In the genomic region with DNA sequence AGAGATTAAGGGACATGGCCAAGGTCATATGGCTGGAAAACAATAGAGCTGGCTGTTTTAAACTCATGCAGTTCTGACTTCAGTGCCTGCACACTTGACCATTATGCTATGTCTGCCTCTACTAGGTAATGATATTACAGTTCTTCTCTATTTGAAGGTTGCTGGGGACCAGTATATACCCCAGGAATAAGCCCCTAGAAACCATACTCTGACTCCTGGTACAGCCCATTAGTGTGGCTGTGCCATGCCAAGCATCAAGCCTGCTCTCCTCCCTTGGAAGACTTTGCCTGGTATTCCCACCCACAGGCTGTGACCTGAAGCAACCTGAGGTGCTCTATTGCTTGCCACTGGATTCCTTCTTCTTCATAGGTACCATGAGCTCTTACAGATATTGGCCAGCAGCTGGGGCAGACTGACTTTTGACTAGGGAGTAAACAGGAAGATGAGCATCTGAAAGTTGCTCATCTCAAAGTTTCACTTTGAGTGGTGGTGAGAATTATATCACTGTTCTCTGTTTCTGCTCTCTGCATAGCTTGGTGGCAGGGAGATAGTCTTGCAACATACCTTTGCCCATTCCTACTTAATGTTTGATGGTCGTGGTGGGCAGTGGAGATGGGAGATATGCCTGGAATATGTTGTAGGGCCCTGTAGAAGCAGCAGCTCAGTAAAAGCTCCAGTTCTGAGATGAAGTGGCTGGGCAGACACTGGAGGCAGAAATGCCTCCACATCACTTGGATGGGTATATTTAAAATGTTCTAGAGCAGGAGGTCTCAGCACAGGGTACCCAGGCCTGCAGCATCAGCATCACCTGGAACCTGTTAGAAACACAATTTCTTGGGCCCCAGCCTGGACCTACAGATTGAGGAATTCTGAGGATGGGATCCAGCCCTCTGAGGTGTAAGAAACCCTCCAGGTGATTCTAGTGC, we compare ENCODE assay signal across 10 cellular contexts.
DNase-seq lines count a peak whose midpoint lies in the region; ATAC-seq, FAIRE-seq and TF ChIP-seq lines count a peak whose summit lies in the region.
"Had no signal": no experiment of that assay in that cellular context is flagged by ENCODE, and none has a peak within 500 bp of the region (broad histone marks: within the 10 kb centered on the region; RNA-seq: fewer than 3 reads in every experiment).

No MANE protein-coding gene starts in this region.

- no peaks in the 10 kb centered on the region for H3K4me1 Mint-ChIP-seq in endothelial cell (ENCODE audit: unreplicated experiment)

- peak overlapping the region; percentile 69 for H3K4me2 ChIP-seq in KMS-11

- no peak for FAIRE-seq in HTR-8/SVneo (lab: Jason Lieb, UNC)

- H4K20me1 ChIP-seq in KMS-11 (ENCODE audit: insufficient read depth): no peaks in the 10 kb centered on the region

- H3K27ac ChIP-seq in KMS-11: peak overlapping the region; percentile 11
- no peak overlapping the region for H3K27ac ChIP-seq in WERI-Rb-1
- H3K27ac ChIP-seq: C4-2B had no signal

- peaks cover 12% of the 10 kb centered on the region for H3K9me3 Mint-ChIP-seq in endothelial cell (ENCODE audit: unreplicated experiment)

- no peak overlapping the region; the same call in 1 of the 2 replicates for H3K9ac ChIP-seq in KMS-11

- H3K27me3 ChIP-seq in KMS-11 (ENCODE audit: insufficient read depth, low read depth) (no peaks in the 10 kb centered on the region), WERI-Rb-1 (ENCODE audit: insufficient read depth, low read depth, severe bottlenecking) (no peaks in the 10 kb centered on the region)

- no peaks in the 10 kb centered on the region for H3K36me3 ChIP-seq in KMS-11 (ENCODE audit: insufficient read depth)
- H3K36me3 ChIP-seq in WERI-Rb-1: no peaks in the 10 kb centered on the region

- H3K27me3 Mint-ChIP-seq in endothelial cell (ENCODE audit: unreplicated experiment): peaks cover 3% of the 10 kb centered on the region

- no peak overlapping the region for H3K27ac Mint-ChIP-seq in endothelial cell (ENCODE audit: unreplicated experiment)

- no peak for TF ChIP-seq CTCF in GM10266 (IDR thresholded peaks at IDR 0.05; ENCODE audit: control insufficient read depth, insufficient read depth, low read depth, missing control alignments)
- no peak for TF ChIP-seq CTCF in KMS-11 (conservative IDR thresholded peaks at IDR 0.05; ENCODE audit: low read depth, low read length)
- no peak for TF ChIP-seq CTCF in WERI-Rb-1 (IDR thresholded peaks at IDR 0.05; ENCODE audit: low read depth, low read length)
- TF ChIP-seq CTCF in endothelial cell (IDR thresholded peaks at IDR 0.05; ENCODE audit: unreplicated experiment): no peak

- no peaks in the 10 kb centered on the region for H3K36me3 Mint-ChIP-seq in endothelial cell (ENCODE audit: low read depth, unreplicated experiment)

- no peak overlapping the region for H3K4me3 ChIP-seq in KMS-11 (IDR thresholded peaks at IDR 0.05; ENCODE audit: insufficient read depth, low read depth, low read length)
- H3K4me3 ChIP-seq in WERI-Rb-1 (ENCODE audit: low read depth, low read length): no peak overlapping the region

- ATAC-seq in GM18873 (IDR thresholded peaks at IDR 0.05; ENCODE audit: low FRiP score, unreplicated experiment) (peak; percentile 87), HG02759 (IDR thresholded peaks at IDR 0.05; ENCODE audit: unreplicated experiment) (peak; percentile 69), HG03378 (IDR thresholded peaks at IDR 0.05; ENCODE audit: unreplicated experiment) (no peak)

- H3K4me1 ChIP-seq in KMS-11 (ENCODE audit: low read depth, poor library complexity, severe bottlenecking): peaks cover 35% of the 10 kb centered on the region

- H3K79me2 ChIP-seq in KMS-11 (ENCODE audit: insufficient read depth, low read depth): no peaks in the 10 kb centered on the region

- peak overlapping the region; percentile 15; the same call in 1 of the 2 replicates for H2AFZ ChIP-seq in KMS-11 (ENCODE audit: low read depth)

- H3K9me3 ChIP-seq in WERI-Rb-1 (ENCODE audit: severe bottlenecking): no peaks in the 10 kb centered on the region

- peak; percentile 23 for DNase-seq in GM10266 (ENCODE audit: extremely low spot score)
- DNase-seq in WERI-Rb-1: no peak
- DNase-seq in endothelial cell (ENCODE audit: low spot score): no peak
- no peak for DNase-seq in HTR-8/SVneo (ENCODE audit: insufficient read length, low spot score)
- DNase-seq: NCI-H2029 treated with DMSO at 0.1 percent for 48 hours had no signal

- H3K4me3 Mint-ChIP-seq in endothelial cell (ENCODE audit: unreplicated experiment): no peak overlapping the region
